Comparison of ENCODE assay signal across 8 cellular contexts in genomic region chr5:33299621-33300208, GRCh38.
DNase-seq lines count a peak whose midpoint lies in the region; ATAC-seq and TF ChIP-seq lines count a peak whose summit lies in the region.

No MANE protein-coding gene starts in this region.

- H3K4me3 ChIP-seq in choroid plexus epithelial cell (ENCODE audit: low read depth, low read length) = no peak overlapping the region

- TF ChIP-seq CTCF in activated CD8-positive, alpha-beta T cell treated with anti-CD3 and anti-CD28 coated beads for 36 hours (IDR thresholded peaks at IDR 0.05) = peak; percentile 38
- peak; percentile 59 for TF ChIP-seq CTCF in choroid plexus epithelial cell (conservative IDR thresholded peaks at IDR 0.05; ENCODE audit: low read depth, low read length)

- peaks cover 12% of the 10 kb centered on the region for H3K4me1 Mint-ChIP-seq in activated CD8-positive, alpha-beta T cell treated with anti-CD3 and anti-CD28 coated beads for 36 hours (ENCODE audit: low read depth)
- H3K4me1 Mint-ChIP-seq in activated CD8-positive, alpha-beta T cell treated with anti-CD3 and anti-CD28 coated beads, Interleukin-2, amount 10 ng/mL, durations not matched to agents 7 days and 5 days (ENCODE audit: low read depth) = no peaks in the 10 kb centered on the region

- no peak overlapping the region for H3K4me3 Mint-ChIP-seq in activated CD8-positive, alpha-beta T cell treated with anti-CD3 and anti-CD28 coated beads for 36 hours
- H3K4me3 Mint-ChIP-seq in activated CD8-positive, alpha-beta T cell treated with anti-CD3 and anti-CD28 coated beads, Interleukin-2, amount 10 ng/mL, durations not matched to agents 7 days and 5 days = no peak overlapping the region

- POLR2A ChIA-PET in activated CD8-positive, alpha-beta T cell treated with anti-CD3 and anti-CD28 coated beads for 36 hours (lab: Charles Lee) = interaction anchor here (0.9 kb wide), 1 partner anchor 86 kb away, joined by 3 read pairs; no protein-coding TSS in a partner anchor
- POLR2A ChIA-PET in activated CD8-positive, alpha-beta T cell treated with anti-CD3 and anti-CD28 coated beads, Interleukin-2, amount 10 ng/mL, durations not matched to agents 7 days and 5 days (lab: Charles Lee) = no interaction called here

- no peaks in the 10 kb centered on the region for H3K9me3 Mint-ChIP-seq in activated CD8-positive, alpha-beta T cell treated with anti-CD3 and anti-CD28 coated beads for 36 hours
- no peaks in the 10 kb centered on the region for H3K9me3 Mint-ChIP-seq in activated CD8-positive, alpha-beta T cell treated with anti-CD3 and anti-CD28 coated beads, Interleukin-2, amount 10 ng/mL, durations not matched to agents 7 days and 5 days (ENCODE audit: insufficient read depth)

- H3K27ac Mint-ChIP-seq in activated CD8-positive, alpha-beta T cell treated with anti-CD3 and anti-CD28 coated beads for 36 hours = no peak overlapping the region
- no peak overlapping the region for H3K27ac Mint-ChIP-seq in activated CD8-positive, alpha-beta T cell treated with anti-CD3 and anti-CD28 coated beads, Interleukin-2, amount 10 ng/mL, durations not matched to agents 7 days and 5 days

- CTCF ChIA-PET in activated CD8-positive, alpha-beta T cell treated with anti-CD3 and anti-CD28 coated beads for 36 hours (lab: Charles Lee) = interaction anchor here (0.9 to 1.8 kb wide), 2 partner anchors 9 to 47 kb away, joined by 3 read pairs; no protein-coding TSS in a partner anchor
- CTCF ChIA-PET in activated CD8-positive, alpha-beta T cell treated with anti-CD3 and anti-CD28 coated beads, Interleukin-2, amount 10 ng/mL, durations not matched to agents 7 days and 5 days (lab: Charles Lee) = interaction anchor here (1.0 to 2.0 kb wide), 4 partner anchors 51 to 592 kb away, joined by 3 to 5 read pairs (median 5); no protein-coding TSS in a partner anchor

- intact Hi-C loops in activated CD8-positive, alpha-beta T cell treated with anti-CD3 and anti-CD28 coated beads for 36 hours (cut with micrococcal nuclease) = no loop called here

- no peaks in the 10 kb centered on the region for H3K27me3 Mint-ChIP-seq in activated CD8-positive, alpha-beta T cell treated with anti-CD3 and anti-CD28 coated beads for 36 hours
- no peaks in the 10 kb centered on the region for H3K27me3 Mint-ChIP-seq in activated CD8-positive, alpha-beta T cell treated with anti-CD3 and anti-CD28 coated beads, Interleukin-2, amount 10 ng/mL, durations not matched to agents 7 days and 5 days (ENCODE audit: low read depth)

- no peaks in the 10 kb centered on the region for H3K36me3 Mint-ChIP-seq in activated CD8-positive, alpha-beta T cell treated with anti-CD3 and anti-CD28 coated beads for 36 hours (ENCODE audit: low read depth)
- H3K36me3 Mint-ChIP-seq in activated CD8-positive, alpha-beta T cell treated with anti-CD3 and anti-CD28 coated beads, Interleukin-2, amount 10 ng/mL, durations not matched to agents 7 days and 5 days (ENCODE audit: low read depth) = no peaks in the 10 kb centered on the region

- DNase-seq in activated CD8-positive, alpha-beta T cell treated with anti-CD3 and anti-CD28 coated beads for 36 hours = no peak
- DNase-seq in activated CD8-positive, alpha-beta T cell treated with anti-CD3 and anti-CD28 coated beads, Interleukin-2, amount 10 ng/mL, durations not matched to agents 7 days and 5 days = no peak
- DNase-seq in NCI-H226 (peak; percentile 33), choroid plexus epithelial cell (ENCODE audit: low read depth) (peak; percentile 84), medulla oblongata (ENCODE audit: extremely low spot score) (peak; percentile 66), NCI-H187 treated with DMSO at 0.1 percent for 48 hours (lab: John Stamatoyannopoulos, UW) (no peak), mesenteric fat pad (ENCODE audit: low spot score) (no peak)

- ATAC-seq in activated CD8-positive, alpha-beta T cell treated with anti-CD3 and anti-CD28 coated beads for 36 hours = no peak
- ATAC-seq in activated CD8-positive, alpha-beta T cell treated with anti-CD3 and anti-CD28 coated beads, Interleukin-2, amount 10 ng/mL, durations not matched to agents 7 days and 5 days = no peak
- ATAC-seq in HG02588 (IDR thresholded peaks at IDR 0.05; ENCODE audit: unreplicated experiment) = peak; percentile 33

Comparison
In these comparisons a context has a peak if more than half of its experiments do, and no peak if none do; other contexts are left out.
1. DNase-seq: peak in NCI-H226 (single experiment), choroid plexus epithelial cell (single experiment) and medulla oblongata (single experiment); none in activated CD8-positive, alpha-beta T cell treated with anti-CD3 and anti-CD28 coated beads for 36 hours (single experiment), activated CD8-positive, alpha-beta T cell treated with anti-CD3 and anti-CD28 coated beads, Interleukin-2, amount 10 ng/mL, durations not matched to agents 7 days and 5 days (single experiment), NCI-H187 treated with DMSO at 0.1 percent for 48 hours (single experiment) and mesenteric fat pad (single experiment).